ENCODE assay signal across 17 cellular contexts in the genomic region with DNA sequence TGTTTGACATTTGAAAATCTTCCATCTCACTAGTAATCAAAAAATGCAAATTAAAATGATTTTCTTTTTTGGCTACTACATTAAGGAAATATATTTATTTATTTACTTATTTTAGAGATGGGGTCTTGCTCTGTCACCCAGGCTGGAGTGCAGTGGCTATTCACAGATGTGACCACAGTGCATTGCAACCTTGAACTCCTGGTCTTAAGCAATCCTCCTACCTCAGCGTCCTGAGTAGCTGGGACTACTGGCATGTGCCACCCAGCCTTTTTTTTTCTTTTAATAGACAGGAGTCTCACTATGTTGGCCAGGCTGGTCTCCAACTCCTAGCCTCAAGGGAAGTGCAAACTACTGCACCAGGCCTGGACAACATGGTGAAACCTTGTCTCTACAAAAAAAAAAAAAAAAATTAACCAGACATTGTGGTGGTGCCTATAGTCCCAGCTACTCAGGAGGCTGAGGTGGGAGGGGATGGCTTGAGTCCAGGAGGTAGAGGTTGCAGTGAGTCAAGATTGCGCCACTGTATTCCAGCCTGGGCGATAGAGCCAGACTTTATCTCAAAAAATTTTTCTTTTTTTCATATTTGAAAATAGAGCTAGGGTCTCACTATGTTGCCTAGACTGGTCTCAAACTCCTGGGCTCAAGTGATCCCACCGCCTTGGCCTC. TPM values are rescaled to one million over a fixed set of nuclear protein-coding genes. Genes with fewer than 3 reads are reported as not detected.
DNase-seq lines count a peak whose midpoint lies in the region; ATAC-seq and TF ChIP-seq lines count a peak whose summit lies in the region.
"Had no signal": no experiment of that assay in that cellular context is flagged by ENCODE, and none has a peak within 500 bp of the region (broad histone marks: within the 10 kb centered on the region; RNA-seq: fewer than 3 reads in every experiment).

No MANE protein-coding gene starts in this region.

- H3K9me3 ChIP-seq in liver (ENCODE audit: control insufficient read depth in 4 of 4, low read length in 3 of 4) = no peaks in the 10 kb centered on the region
- H3K9me3 ChIP-seq: SJSA1 had no signal

- TF ChIP-seq CTCF in NB4 (IDR thresholded peaks at IDR 0.05; ENCODE audit: low read depth, low read length) (no peak), choroid plexus epithelial cell (conservative IDR thresholded peaks at IDR 0.05; ENCODE audit: low read depth, low read length) (no peak), liver (IDR thresholded peaks at IDR 0.05; ENCODE audit: low read depth, low read length, missing input control) (no peak)

- H3K4me3 ChIP-seq in NB4 (ENCODE audit: low read depth, low read length) (no peak overlapping the region), choroid plexus epithelial cell (ENCODE audit: low read depth, low read length) (no peak overlapping the region), liver (ENCODE audit: low read depth in 1 of 3, low read length in 3 of 3) (no peak overlapping the region)
- H3K4me3 ChIP-seq: SJSA1 had no signal

- no peak overlapping the region for H3K27ac Mint-ChIP-seq in activated CD4-positive, alpha-beta T cell treated with anti-CD3 and anti-CD28 coated beads for 36 hours

- peaks cover 14% of the 10 kb centered on the region for H3K4me1 Mint-ChIP-seq in activated CD4-positive, alpha-beta T cell treated with anti-CD3 and anti-CD28 coated beads for 36 hours

- no peak for TF ChIP-seq RAD21 in liver (IDR thresholded peaks at IDR 0.05)

- no peaks in the 10 kb centered on the region for H3K27me3 ChIP-seq in liver (ENCODE audit: control insufficient read depth in 4 of 4, insufficient read depth in 4 of 4, low read length in 3 of 4)
- H3K27me3 ChIP-seq: SJSA1 had no signal

- H3K27me3 Mint-ChIP-seq in activated CD4-positive, alpha-beta T cell treated with anti-CD3 and anti-CD28 coated beads for 36 hours = no peaks in the 10 kb centered on the region

- 58% methylated on average over 4 of the region's 4 CpGs for WGBS in liver

- no peaks in the 10 kb centered on the region for H3K36me3 Mint-ChIP-seq in activated CD4-positive, alpha-beta T cell treated with anti-CD3 and anti-CD28 coated beads for 36 hours (ENCODE audit: low read depth)

- TF ChIP-seq POLR2A in NB4 (IDR thresholded peaks at IDR 0.05; ENCODE audit: extremely low read depth, insufficient read length) = no peak

- no peak overlapping the region for H3K4me3 Mint-ChIP-seq in activated CD4-positive, alpha-beta T cell treated with anti-CD3 and anti-CD28 coated beads for 36 hours

- ATAC-seq in HG02970 (IDR thresholded peaks at IDR 0.05; ENCODE audit: low FRiP score, unreplicated experiment) = no peak
- ATAC-seq in activated CD4-positive, alpha-beta T cell treated with anti-CD3 and anti-CD28 coated beads for 36 hours = no peak
- ATAC-seq: HCT116, PC-3 had no signal

- CTCF ChIA-PET in activated CD4-positive, alpha-beta T cell treated with anti-CD3 and anti-CD28 coated beads for 36 hours (lab: Charles Lee) = no interaction called here

- no peak overlapping the region for H3K9ac ChIP-seq in liver (ENCODE audit: low read depth in 1 of 2, low read length in 2 of 2)
- H3K9ac ChIP-seq: KMS-11 had no signal

- peak overlapping the region in 1 of 2 donors; percentile 26 for H3K27ac ChIP-seq in liver (ENCODE audit: low read depth in 1 of 2, low read length in 2 of 2)
- H3K27ac ChIP-seq: KMS-11, SJSA1 had no signal

- peaks cover 7 to 30% (median 22%) of the 10 kb centered on the region in 4 donors for H3K4me1 ChIP-seq in liver (ENCODE audit: control insufficient read depth in 4 of 4, insufficient read depth in 4 of 4, low read length in 3 of 4)

- intact Hi-C loops in activated CD4-positive, alpha-beta T cell treated with anti-CD3 and anti-CD28 coated beads for 36 hours (cut with DNase I, micrococcal nuclease) = no loop called here

- POLR2A ChIA-PET in activated CD4-positive, alpha-beta T cell treated with anti-CD3 and anti-CD28 coated beads for 36 hours (lab: Charles Lee) = no interaction called here

- DNase-seq in H4 (ENCODE audit: low spot score) (peak; percentile 38), NB4 (ENCODE audit: low read depth) (peak; percentile 65), choroid plexus epithelial cell (ENCODE audit: low read depth) (peak; percentile 44)
- DNase-seq in NK-92 treated with Interleukin-12 subunit alpha and Interleukin-12 subunit beta, amount 100 ng/mL, for 24 hours (lab: John Stamatoyannopoulos, UW) = no peak
- no peak for DNase-seq in activated CD4-positive, alpha-beta T cell treated with anti-CD3 and anti-CD28 coated beads for 36 hours
- DNase-seq: AML-193, MM.1S, NCI-H1436 treated with DMSO at 0.1 percent for 48 hours, NCI-H2081, NCI-H2227 treated with DMSO at 0.1 percent for 48 hours, NCI-H526 treated with DMSO at 0.1 percent for 48 hours, PC-3 had no signal

- H3K36me3 ChIP-seq in liver (ENCODE audit: control insufficient read depth in 4 of 4, insufficient read depth in 3 of 4, low read depth in 1 of 4, low read length in 3 of 4) = no peaks in the 10 kb centered on the region

- H3K9me3 Mint-ChIP-seq in activated CD4-positive, alpha-beta T cell treated with anti-CD3 and anti-CD28 coated beads for 36 hours (ENCODE audit: low read depth) = no peaks in the 10 kb centered on the region

TF ChIP-seq in liver, 16 proteins besides CTCF, POLR2A, EP300 and RAD21:
- TF ChIP-seq, protein P1, sequence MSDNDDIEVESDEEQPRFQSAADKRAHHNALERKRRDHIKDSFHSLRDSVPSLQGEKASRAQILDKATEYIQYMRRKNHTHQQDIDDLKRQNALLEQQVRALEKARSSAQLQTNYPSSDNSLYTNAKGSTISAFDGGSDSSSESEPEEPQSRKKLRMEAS (IDR thresholded peaks at IDR 0.05) = no peak
- TF ChIP-seq, protein P2, sequence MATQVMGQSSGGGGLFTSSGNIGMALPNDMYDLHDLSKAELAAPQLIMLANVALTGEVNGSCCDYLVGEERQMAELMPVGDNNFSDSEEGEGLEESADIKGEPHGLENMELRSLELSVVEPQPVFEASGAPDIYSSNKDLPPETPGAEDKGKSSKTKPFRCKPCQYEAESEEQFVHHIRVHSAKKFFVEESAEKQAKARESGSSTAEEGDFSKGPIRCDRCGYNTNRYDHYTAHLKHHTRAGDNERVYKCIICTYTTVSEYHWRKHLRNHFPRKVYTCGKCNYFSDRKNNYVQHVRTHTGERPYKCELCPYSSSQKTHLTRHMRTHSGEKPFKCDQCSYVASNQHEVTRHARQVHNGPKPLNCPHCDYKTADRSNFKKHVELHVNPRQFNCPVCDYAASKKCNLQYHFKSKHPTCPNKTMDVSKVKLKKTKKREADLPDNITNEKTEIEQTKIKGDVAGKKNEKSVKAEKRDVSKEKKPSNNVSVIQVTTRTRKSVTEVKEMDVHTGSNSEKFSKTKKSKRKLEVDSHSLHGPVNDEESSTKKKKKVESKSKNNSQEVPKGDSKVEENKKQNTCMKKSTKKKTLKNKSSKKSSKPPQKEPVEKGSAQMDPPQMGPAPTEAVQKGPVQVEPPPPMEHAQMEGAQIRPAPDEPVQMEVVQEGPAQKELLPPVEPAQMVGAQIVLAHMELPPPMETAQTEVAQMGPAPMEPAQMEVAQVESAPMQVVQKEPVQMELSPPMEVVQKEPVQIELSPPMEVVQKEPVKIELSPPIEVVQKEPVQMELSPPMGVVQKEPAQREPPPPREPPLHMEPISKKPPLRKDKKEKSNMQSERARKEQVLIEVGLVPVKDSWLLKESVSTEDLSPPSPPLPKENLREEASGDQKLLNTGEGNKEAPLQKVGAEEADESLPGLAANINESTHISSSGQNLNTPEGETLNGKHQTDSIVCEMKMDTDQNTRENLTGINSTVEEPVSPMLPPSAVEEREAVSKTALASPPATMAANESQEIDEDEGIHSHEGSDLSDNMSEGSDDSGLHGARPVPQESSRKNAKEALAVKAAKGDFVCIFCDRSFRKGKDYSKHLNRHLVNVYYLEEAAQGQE (IDR thresholded peaks at IDR 0.05) = no peak
- TF ChIP-seq JUND (IDR thresholded peaks at IDR 0.05) (no peak), FOXA2 (IDR thresholded peaks at IDR 0.05) (no peak), NR2F2 (IDR thresholded peaks at IDR 0.05) (no peak), YY1 (IDR thresholded peaks at IDR 0.05) (no peak), HNF4G (IDR thresholded peaks at IDR 0.05) (no peak), GABPA (IDR thresholded peaks at IDR 0.05 in 1 of 2, conservative IDR thresholded peaks at IDR 0.05 in 1 of 2) (no peak), SP1 (IDR thresholded peaks at IDR 0.05) (no peak), FOXA1 (IDR thresholded peaks at IDR 0.05) (no peak), RXRA (IDR thresholded peaks at IDR 0.05) (peak; percentile 21 to 32), HNF4A (conservative IDR thresholded peaks at IDR 0.05) (peak in 1 of 2 donors; percentile 41)
- TF ChIP-seq, protein P3, sequence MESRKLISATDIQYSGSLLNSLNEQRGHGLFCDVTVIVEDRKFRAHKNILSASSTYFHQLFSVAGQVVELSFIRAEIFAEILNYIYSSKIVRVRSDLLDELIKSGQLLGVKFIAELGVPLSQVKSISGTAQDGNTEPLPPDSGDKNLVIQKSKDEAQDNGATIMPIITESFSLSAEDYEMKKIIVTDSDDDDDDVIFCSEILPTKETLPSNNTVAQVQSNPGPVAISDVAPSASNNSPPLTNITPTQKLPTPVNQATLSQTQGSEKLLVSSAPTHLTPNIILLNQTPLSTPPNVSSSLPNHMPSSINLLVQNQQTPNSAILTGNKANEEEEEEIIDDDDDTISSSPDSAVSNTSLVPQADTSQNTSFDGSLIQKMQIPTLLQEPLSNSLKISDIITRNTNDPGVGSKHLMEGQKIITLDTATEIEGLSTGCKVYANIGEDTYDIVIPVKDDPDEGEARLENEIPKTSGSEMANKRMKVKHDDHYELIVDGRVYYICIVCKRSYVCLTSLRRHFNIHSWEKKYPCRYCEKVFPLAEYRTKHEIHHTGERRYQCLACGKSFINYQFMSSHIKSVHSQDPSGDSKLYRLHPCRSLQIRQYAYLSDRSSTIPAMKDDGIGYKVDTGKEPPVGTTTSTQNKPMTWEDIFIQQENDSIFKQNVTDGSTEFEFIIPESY (IDR thresholded peaks at IDR 0.05) = no peak
- TF ChIP-seq, protein P4, sequence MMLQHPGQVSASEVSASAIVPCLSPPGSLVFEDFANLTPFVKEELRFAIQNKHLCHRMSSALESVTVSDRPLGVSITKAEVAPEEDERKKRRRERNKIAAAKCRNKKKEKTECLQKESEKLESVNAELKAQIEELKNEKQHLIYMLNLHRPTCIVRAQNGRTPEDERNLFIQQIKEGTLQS (IDR thresholded peaks at IDR 0.05) = no peak

RNA-seq across cellular contexts. Expression of a gene that starts 4.4 kb away (rescaled TPM):
- total RNA-seq in H4 (2014; rRNA removed; shearing (Covaris generic)) = 64.1 and 73.3 TPM in 2 replicates
- 100 to 1,000 TPM in 1 of 2 donors, 10 to 100 TPM in 1; 21.1 to 102 TPM for total RNA-seq in liver
- polyA plus RNA-seq in liver = 100 to 1,000 TPM in 1 of 2 donors, 10 to 100 TPM in 1; 80.9 to 311 TPM
- total RNA-seq in activated CD4-positive, alpha-beta T cell treated with anti-CD3 and anti-CD28 coated beads for 36 hours = 1 to 10 TPM; 1.4 to 2.0 TPM

RNA-seq across cellular contexts. Expression of a gene that starts 54.9 kb away (rescaled TPM):
- total RNA-seq in H4 (2014; rRNA removed; shearing (Covaris generic)) = 16.8 and 25.7 TPM in 2 replicates
- 10 to 100 TPM; 25.8 to 26.3 TPM for total RNA-seq in liver
- 10 to 100 TPM; 21.5 to 45.3 TPM for polyA plus RNA-seq in liver
- 100 to 1,000 TPM in 1 of 2 experiments, 10 to 100 TPM in 1; 87.2 to 122 TPM for total RNA-seq in activated CD4-positive, alpha-beta T cell treated with anti-CD3 and anti-CD28 coated beads for 36 hours

Comparison
In these comparisons a context has a peak if more than half of its experiments do, and no peak if none do; other contexts are left out.
1. DNase-seq: peak in H4 (single experiment), NB4 (single experiment) and choroid plexus epithelial cell (single experiment); none in NK-92 treated with Interleukin-12 subunit alpha and Interleukin-12 subunit beta, amount 100 ng/mL, for 24 hours (single experiment) and activated CD4-positive, alpha-beta T cell treated with anti-CD3 and anti-CD28 coated beads for 36 hours (single experiment).
2. RNA of a gene that starts 4.4 kb away (total RNA-seq): 21.1 to 102 TPM in liver and 64.1 to 73.3 TPM in H4; 1.4 to 2.0 TPM in activated CD4-positive, alpha-beta T cell treated with anti-CD3 and anti-CD28 coated beads for 36 hours; every median in the first group is over 4 times any median in the second.